9 cellular contexts compared by ENCODE assay signal in the genomic region with DNA sequence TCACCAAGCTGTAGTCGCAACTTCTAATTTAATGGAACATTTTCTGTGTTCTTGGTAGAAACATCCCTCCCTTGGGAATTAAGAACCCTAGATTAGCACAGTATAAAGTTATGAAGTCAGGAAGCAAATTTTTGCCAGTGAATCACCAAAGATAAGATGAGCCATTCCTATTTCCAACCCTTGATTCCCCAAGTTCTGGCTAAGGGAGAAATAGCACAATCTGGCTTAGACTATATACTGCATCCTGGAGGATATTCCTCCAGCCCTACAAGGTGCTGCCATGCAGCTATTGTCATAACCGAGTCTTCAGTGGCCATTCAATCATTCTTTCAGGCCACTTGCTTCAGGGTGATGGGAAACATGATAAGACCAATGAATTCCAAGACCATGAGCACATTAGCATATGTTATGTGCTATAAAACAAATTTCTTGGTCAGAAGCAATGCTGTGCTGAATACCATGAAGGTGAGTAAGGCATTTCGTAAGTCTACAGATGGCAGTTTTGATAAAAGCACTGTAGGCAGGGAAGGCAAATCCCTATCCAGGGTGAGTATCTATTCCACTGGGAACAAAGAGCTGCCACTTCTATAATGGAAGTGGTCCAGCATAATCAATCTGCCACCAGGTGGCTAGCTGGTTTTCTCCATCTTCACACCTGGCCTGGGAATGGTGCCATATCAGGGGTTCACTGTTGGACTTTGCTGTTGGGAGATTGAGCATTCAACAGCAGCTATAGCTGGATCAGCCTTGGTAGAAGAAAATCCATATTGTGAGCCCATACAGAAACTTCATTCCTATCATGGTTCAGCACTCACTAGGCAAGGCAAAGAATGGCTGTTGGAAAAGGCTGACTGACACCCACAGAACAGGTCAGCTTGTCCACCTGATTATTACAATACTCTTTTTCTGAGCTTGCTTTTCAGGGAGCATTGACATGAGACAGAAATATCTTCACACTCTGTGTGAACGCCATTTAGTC. TPM values are rescaled to one million over a fixed set of nuclear protein-coding genes. Genes with fewer than 3 reads are reported as not detected.
DNase-seq lines count a peak whose midpoint lies in the region; ATAC-seq and TF ChIP-seq lines count a peak whose summit lies in the region.
"Had no signal": no experiment of that assay in that cellular context is flagged by ENCODE, and none has a peak within 500 bp of the region (broad histone marks: within the 10 kb centered on the region; RNA-seq: fewer than 3 reads in every experiment).

No MANE protein-coding gene starts in this region.

- ATAC-seq in GM21360 (IDR thresholded peaks at IDR 0.05; ENCODE audit: unreplicated experiment) (no peak), GM19467 (IDR thresholded peaks at IDR 0.05; ENCODE audit: unreplicated experiment) (no peak)
- ATAC-seq in activated CD8-positive, alpha-beta T cell treated with anti-CD3 and anti-CD28 coated beads, Interleukin-2, amount 10 ng/mL, durations not matched to agents 7 days and 5 days: no peak

- CTCF ChIA-PET in activated CD8-positive, alpha-beta T cell treated with anti-CD3 and anti-CD28 coated beads, Interleukin-2, amount 10 ng/mL, durations not matched to agents 7 days and 5 days (lab: Charles Lee): interaction anchor here (1.0 to 1.5 kb wide), 3 partner anchors 19 to 89 kb away, joined by 3 to 6 read pairs (median 4); no protein-coding TSS in a partner anchor

- H3K4me1 ChIP-seq in GM23248 (ENCODE audit: insufficient read depth) (peaks cover 19% of the 10 kb centered on the region), colonic mucosa (no peaks in the 10 kb centered on the region), osteoblast (ENCODE audit: insufficient read depth, low read length) (peaks cover 22% of the 10 kb centered on the region)

- H3K4me3 ChIP-seq in GM23248 (peak overlapping the region; percentile 23; the same call in 1 of the 2 replicates), colonic mucosa (no peak overlapping the region), osteoblast (ENCODE audit: insufficient read depth, low read length) (peak overlapping the region; percentile 12)

- no peak overlapping the region for H2AFZ ChIP-seq in GM23248
- no peak overlapping the region for H2AFZ ChIP-seq in osteoblast (ENCODE audit: low read length)

- H3K79me2 ChIP-seq in GM23248 (ENCODE audit: insufficient read depth) (no peaks in the 10 kb centered on the region), osteoblast (ENCODE audit: insufficient read depth, low read length) (no peaks in the 10 kb centered on the region)

- H3K27me3 ChIP-seq in GM23248 (replicated peaks; ENCODE audit: insufficient read depth) (no peaks in the 10 kb centered on the region), colonic mucosa (no peaks in the 10 kb centered on the region), osteoblast (ENCODE audit: insufficient read depth, low read length) (peaks cover 12% of the 10 kb centered on the region)

- H3K9me3 ChIP-seq in GM23248 (ENCODE audit: low read depth) (no peaks in the 10 kb centered on the region), colonic mucosa (no peaks in the 10 kb centered on the region), osteoblast (ENCODE audit: low read depth, low read length) (no peaks in the 10 kb centered on the region)

- H3K9ac ChIP-seq in GM23248: no peak overlapping the region
- no peak overlapping the region for H3K9ac ChIP-seq in colonic mucosa (ENCODE audit: low read depth in 2 of 2, low read length in 2 of 2)

- DNase-seq in GM23248 (peak; percentile 93), NCI-H226 (peak; percentile 94), colonic mucosa (peak; percentile 20), osteoblast (ENCODE audit: insufficient read length, low spot score, missing footprints) (peak; percentile 75)
- no peak for DNase-seq in activated CD8-positive, alpha-beta T cell treated with anti-CD3 and anti-CD28 coated beads, Interleukin-2, amount 10 ng/mL, durations not matched to agents 7 days and 5 days
- DNase-seq in T-helper 2 cell treated with Interferon-gamma antibody and Interleukin-4, amounts not matched to agents 5 μg/mL and 100 μg/mL, for 36 hours (ENCODE audit: low spot score): no peak
- DNase-seq: effector CD4-positive, alpha-beta T cell had no signal

- H3K9me2 ChIP-seq in GM23248 (ENCODE audit: insufficient read depth): no peaks in the 10 kb centered on the region

- peaks cover 10% of the 10 kb centered on the region for H3K27me3 Mint-ChIP-seq in activated CD8-positive, alpha-beta T cell treated with anti-CD3 and anti-CD28 coated beads, Interleukin-2, amount 10 ng/mL, durations not matched to agents 7 days and 5 days (ENCODE audit: low read depth)
- H3K27me3 Mint-ChIP-seq in T-helper 2 cell treated with Interferon-gamma antibody and Interleukin-4, amounts not matched to agents 5 μg/mL and 100 μg/mL, for 36 hours (ENCODE audit: low read depth): peaks cover 8% of the 10 kb centered on the region

- POLR2A ChIA-PET in activated CD8-positive, alpha-beta T cell treated with anti-CD3 and anti-CD28 coated beads, Interleukin-2, amount 10 ng/mL, durations not matched to agents 7 days and 5 days (lab: Charles Lee): no interaction called here

- H3K27ac ChIP-seq in GM23248: peak overlapping the region; percentile 24
- H3K27ac ChIP-seq in colonic mucosa: no peak overlapping the region
- peak overlapping the region; percentile 87 for H3K27ac ChIP-seq in osteoblast (ENCODE audit: low read depth, low read length)

- no peak overlapping the region for H3K4me3 Mint-ChIP-seq in activated CD8-positive, alpha-beta T cell treated with anti-CD3 and anti-CD28 coated beads, Interleukin-2, amount 10 ng/mL, durations not matched to agents 7 days and 5 days
- H3K4me3 Mint-ChIP-seq in T-helper 2 cell treated with Interferon-gamma antibody and Interleukin-4, amounts not matched to agents 5 μg/mL and 100 μg/mL, for 36 hours: no peak overlapping the region

- H3K27ac Mint-ChIP-seq in activated CD8-positive, alpha-beta T cell treated with anti-CD3 and anti-CD28 coated beads, Interleukin-2, amount 10 ng/mL, durations not matched to agents 7 days and 5 days: no peak overlapping the region
- no peak overlapping the region for H3K27ac Mint-ChIP-seq in T-helper 2 cell treated with Interferon-gamma antibody and Interleukin-4, amounts not matched to agents 5 μg/mL and 100 μg/mL, for 36 hours

- intact Hi-C loops in colonic mucosa (cut with DNase I): no loop called here

- no peaks in the 10 kb centered on the region for H3K36me3 Mint-ChIP-seq in activated CD8-positive, alpha-beta T cell treated with anti-CD3 and anti-CD28 coated beads, Interleukin-2, amount 10 ng/mL, durations not matched to agents 7 days and 5 days (ENCODE audit: low read depth)
- no peaks in the 10 kb centered on the region for H3K36me3 Mint-ChIP-seq in T-helper 2 cell treated with Interferon-gamma antibody and Interleukin-4, amounts not matched to agents 5 μg/mL and 100 μg/mL, for 36 hours (ENCODE audit: low read depth)

- in situ Hi-C loops in GM23248 (cut with MboI): no loop called here

- peak overlapping the region; percentile 71 for H3K4me2 ChIP-seq in GM23248 (ENCODE audit: unreplicated experiment)
- peak overlapping the region; percentile 60 for H3K4me2 ChIP-seq in osteoblast (ENCODE audit: insufficient read depth, low read length)

- 24 to 26% methylated on average over 4 of the region's 4 CpGs for WGBS in GM23248 (ENCODE audit: low coverage in 1 of 2, low lambda C conversion rate in 2 of 2, missing lambda C conversion rate in 2 of 2), 2 experiments

- peaks cover 11% of the 10 kb centered on the region for H3K4me1 Mint-ChIP-seq in activated CD8-positive, alpha-beta T cell treated with anti-CD3 and anti-CD28 coated beads, Interleukin-2, amount 10 ng/mL, durations not matched to agents 7 days and 5 days (ENCODE audit: low read depth)
- H3K4me1 Mint-ChIP-seq in T-helper 2 cell treated with Interferon-gamma antibody and Interleukin-4, amounts not matched to agents 5 μg/mL and 100 μg/mL, for 36 hours (ENCODE audit: low read depth): peaks cover 8% of the 10 kb centered on the region

- H3K9me3 Mint-ChIP-seq in activated CD8-positive, alpha-beta T cell treated with anti-CD3 and anti-CD28 coated beads, Interleukin-2, amount 10 ng/mL, durations not matched to agents 7 days and 5 days (ENCODE audit: insufficient read depth): no peaks in the 10 kb centered on the region
- H3K9me3 Mint-ChIP-seq in T-helper 2 cell treated with Interferon-gamma antibody and Interleukin-4, amounts not matched to agents 5 μg/mL and 100 μg/mL, for 36 hours: no peaks in the 10 kb centered on the region

- H4K20me1 ChIP-seq in GM23248 (ENCODE audit: insufficient read depth) (no peaks in the 10 kb centered on the region), osteoblast (ENCODE audit: insufficient read depth, low read length) (peaks cover 3% of the 10 kb centered on the region)

- peaks cover 20% of the 10 kb centered on the region for H3F3A ChIP-seq in GM23248 (ENCODE audit: insufficient read depth)

- H3K36me3 ChIP-seq in GM23248 (ENCODE audit: low read depth) (no peaks in the 10 kb centered on the region), colonic mucosa (no peaks in the 10 kb centered on the region), osteoblast (ENCODE audit: insufficient read depth, low read length) (no peaks in the 10 kb centered on the region)

- TF ChIP-seq CTCF in colonic mucosa (IDR thresholded peaks at IDR 0.05) (no peak), osteoblast (IDR thresholded peaks at IDR 0.05; ENCODE audit: extremely low read depth, low read depth, low read length) (peak; percentile 13)

RNA-seq across cellular contexts. Expression of gene ARL15, which starts 19.6 kb away (rescaled TPM):
- total RNA-seq in GM23248 (2014; rRNA removed; shearing (Covaris generic)): 7.8 and 15.4 TPM in 2 replicates
- polyA plus RNA-seq in GM23248 (2016; fragmentation: Nextera tagmentation; extraction: Ambion mirVana): 9.9 and 10.6 TPM in 2 replicates
- total RNA-seq in colonic mucosa: 10 to 100 TPM; 18.4 to 35.1 TPM
- 25.3 and 29.8 TPM in 2 replicates for total RNA-seq in osteoblast
- total RNA-seq in activated CD8-positive, alpha-beta T cell treated with anti-CD3 and anti-CD28 coated beads, Interleukin-2, amount 10 ng/mL, durations not matched to agents 7 days and 5 days: 10 to 100 TPM; 10.6 to 12.3 TPM

Comparison
In these comparisons a context has a peak if more than half of its experiments do, and no peak if none do; other contexts are left out.
1. DNase-seq: peak in GM23248 (single experiment), NCI-H226 (single experiment), colonic mucosa (single experiment) and osteoblast (single experiment); none in activated CD8-positive, alpha-beta T cell treated with anti-CD3 and anti-CD28 coated beads, Interleukin-2, amount 10 ng/mL, durations not matched to agents 7 days and 5 days (single experiment) and T-helper 2 cell treated with Interferon-gamma antibody and Interleukin-4, amounts not matched to agents 5 μg/mL and 100 μg/mL, for 36 hours (single experiment).